27 cellular contexts compared by ENCODE assay signal in the genomic region with DNA sequence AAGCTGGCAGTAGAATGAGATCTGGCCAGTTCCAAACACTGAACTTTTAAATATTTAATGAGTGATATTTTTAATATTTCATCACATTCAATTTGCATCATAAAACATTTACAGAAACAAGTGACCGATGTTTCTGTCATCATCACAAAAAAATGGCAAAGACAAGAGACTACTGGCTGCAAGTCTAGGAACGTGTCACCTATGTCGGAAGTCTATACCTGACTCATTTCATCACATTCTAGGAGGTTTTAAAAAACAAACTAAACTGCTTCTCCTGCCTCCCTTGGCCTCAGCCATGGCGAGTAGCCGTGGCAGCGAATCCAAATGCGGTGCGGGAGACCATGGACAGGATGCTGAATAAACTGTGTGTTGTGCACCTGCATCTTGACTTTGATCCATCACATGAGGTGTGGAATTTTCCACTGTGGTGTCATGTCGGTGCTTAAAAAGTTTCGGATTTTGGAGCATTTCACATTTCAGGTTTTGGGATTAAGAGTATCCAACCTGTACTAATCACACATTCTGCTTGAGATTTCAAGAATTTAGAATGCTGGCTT. TPM values are rescaled to one million over a fixed set of nuclear protein-coding genes. Genes with fewer than 3 reads are reported as not detected.
DNase-seq lines count a peak whose midpoint lies in the region; ATAC-seq and TF ChIP-seq lines count a peak whose summit lies in the region.
"Had no signal": no experiment of that assay in that cellular context is flagged by ENCODE, and none has a peak within 500 bp of the region (broad histone marks: within the 10 kb centered on the region; RNA-seq: fewer than 3 reads in every experiment).

No MANE protein-coding gene starts in this region.

- peaks cover 0 to 22% (median 6%) of the 10 kb centered on the region in 4 donors for H3K4me1 ChIP-seq in stomach
- H3K4me1 ChIP-seq: Caco-2 had no signal

- H3K9me3 Mint-ChIP-seq in activated CD4-positive, alpha-beta T cell treated with anti-CD3 and anti-CD28 coated beads for 36 hours (ENCODE audit: low read depth) = no peaks in the 10 kb centered on the region
- no peaks in the 10 kb centered on the region for H3K9me3 Mint-ChIP-seq in activated CD4-positive, alpha-beta T cell treated with anti-CD3 and anti-CD28 coated beads, Interleukin-2, amount 10 ng/mL, durations not matched to agents 7 days and 5 days
- no peaks in the 10 kb centered on the region for H3K9me3 Mint-ChIP-seq in stimulated activated effector memory CD8-positive, alpha-beta T cell treated with anti-CD3 and anti-CD28 coated beads, Interleukin-12 subunit alpha, Interleukin-12 subunit beta, amount 100 ng/mL, for 72 hours
- H3K9me3 Mint-ChIP-seq: CD4-positive, alpha-beta memory T cell had no signal

- ATAC-seq in activated CD4-positive, alpha-beta T cell treated with anti-CD3 and anti-CD28 coated beads for 36 hours = peak; percentile 63
- ATAC-seq in esophagus mucosa (peak; percentile 51), GM18870 (IDR thresholded peaks at IDR 0.05; ENCODE audit: unreplicated experiment) (no peak)
- ATAC-seq in stimulated activated effector memory CD8-positive, alpha-beta T cell treated with anti-CD3 and anti-CD28 coated beads, Interleukin-12 subunit alpha, Interleukin-12 subunit beta, amount 100 ng/mL, for 72 hours = peak; percentile 54
- ATAC-seq: HCT116 had no signal

- H3K36me3 Mint-ChIP-seq in activated CD4-positive, alpha-beta T cell treated with anti-CD3 and anti-CD28 coated beads for 36 hours (ENCODE audit: low read depth) = no peaks in the 10 kb centered on the region
- H3K36me3 Mint-ChIP-seq in activated CD4-positive, alpha-beta T cell treated with anti-CD3 and anti-CD28 coated beads, Interleukin-2, amount 10 ng/mL, durations not matched to agents 7 days and 5 days (ENCODE audit: low read depth) = peaks cover 8% of the 10 kb centered on the region
- no peaks in the 10 kb centered on the region for H3K36me3 Mint-ChIP-seq in stimulated activated effector memory CD8-positive, alpha-beta T cell treated with anti-CD3 and anti-CD28 coated beads, Interleukin-12 subunit alpha, Interleukin-12 subunit beta, amount 100 ng/mL, for 72 hours
- H3K36me3 Mint-ChIP-seq: CD4-positive, alpha-beta memory T cell had no signal

- no peaks in the 10 kb centered on the region for H3K9me3 ChIP-seq in stomach
- H3K9me3 ChIP-seq: BLaER1, Caco-2 had no signal

- intact Hi-C loops in activated CD4-positive, alpha-beta T cell treated with anti-CD3 and anti-CD28 coated beads for 36 hours (cut with DNase I, micrococcal nuclease) = loop anchor here in 1 of 2 experiments (5.0 kb wide), 1 partner anchor 162 kb away; a partner anchor contains a TSS
- intact Hi-C loops in stomach (cut with DNase I; ENCODE audit: low total_unique reads) = no loop called here

- WGBS in stomach, 5 donors = 89 to 95% (median 92%) methylated on average over 10 of the region's 10 CpGs

- H3K27ac ChIP-seq in angular gyrus (ENCODE audit: low read depth, low read length) (peak overlapping the region; percentile 26), stomach (no peak overlapping the region)
- H3K27ac ChIP-seq: 22Rv1, BLaER1, PC-9 had no signal

- TF ChIP-seq POLR2A in stomach (IDR thresholded peaks at IDR 0.05) = no peak

- no peaks in the 10 kb centered on the region for H3K36me3 ChIP-seq in stomach

- H3K27ac Mint-ChIP-seq in activated CD4-positive, alpha-beta T cell treated with anti-CD3 and anti-CD28 coated beads for 36 hours = no peak overlapping the region
- H3K27ac Mint-ChIP-seq in activated CD4-positive, alpha-beta T cell treated with anti-CD3 and anti-CD28 coated beads, Interleukin-2, amount 10 ng/mL, durations not matched to agents 7 days and 5 days = no peak overlapping the region
- no peak overlapping the region for H3K27ac Mint-ChIP-seq in stimulated activated effector memory CD8-positive, alpha-beta T cell treated with anti-CD3 and anti-CD28 coated beads, Interleukin-12 subunit alpha, Interleukin-12 subunit beta, amount 100 ng/mL, for 72 hours

- CTCF ChIA-PET in activated CD4-positive, alpha-beta T cell treated with anti-CD3 and anti-CD28 coated beads for 36 hours (lab: Charles Lee) = interaction anchor here (1.5 to 8.0 kb wide), 3 partner anchors 58 to 88 kb away, joined by 3 to 221 read pairs (median 4); no protein-coding TSS in a partner anchor
- CTCF ChIA-PET in activated CD4-positive, alpha-beta T cell treated with anti-CD3 and anti-CD28 coated beads, Interleukin-2, amount 10 ng/mL, durations not matched to agents 7 days and 5 days (lab: Charles Lee) = interaction anchor here (0.6 to 0.9 kb wide), 2 partner anchors 107 to 145 kb away, joined by 3 read pairs; no protein-coding TSS in a partner anchor

- no peak for TF ChIP-seq CTCF in stomach (IDR thresholded peaks at IDR 0.05)

- no peak for TF ChIP-seq EP300 in stomach (IDR thresholded peaks at IDR 0.05)

- DNase-seq in activated CD4-positive, alpha-beta T cell treated with anti-CD3 and anti-CD28 coated beads for 36 hours = no peak
- no peak for DNase-seq in activated CD4-positive, alpha-beta T cell treated with anti-CD3 and anti-CD28 coated beads, Interleukin-2, amount 10 ng/mL, durations not matched to agents 7 days and 5 days
- DNase-seq in stimulated activated effector memory CD8-positive, alpha-beta T cell treated with anti-CD3 and anti-CD28 coated beads, Interleukin-12 subunit alpha, Interleukin-12 subunit beta, amount 100 ng/mL, for 72 hours (ENCODE audit: low spot score in 2 of 2) = no peak
- DNase-seq in stomach (no peak), NCI-H1436 treated with DMSO at 0.1 percent for 48 hours (lab: John Stamatoyannopoulos, UW) (no peak)
- DNase-seq: ACHN; Caco-2; CD4-positive, alpha-beta memory T cell; DMS 273 treated with DMSO at 0.1 percent for 48 hours; DMS79 treated with DMSO at 0.1 percent for 48 hours; KBM-7; MM.1S; NCI-H1048; NCI-H1417 treated with DMSO at 0.1 percent for 48 hours; NCI-H187 treated with DMSO at 0.1 percent for 48 hours; NCI-H2107; NCI-H446 treated with DMSO at 0.1 percent for 48 hours; NCI-H526 treated with DMSO at 0.1 percent for 48 hours; PC-9; RPMI8226; SHP77 treated with DMSO at 0.1 percent for 48 hours had no signal

- H3K4me1 Mint-ChIP-seq in activated CD4-positive, alpha-beta T cell treated with anti-CD3 and anti-CD28 coated beads for 36 hours = peaks cover 29% of the 10 kb centered on the region
- peaks cover 29% of the 10 kb centered on the region for H3K4me1 Mint-ChIP-seq in activated CD4-positive, alpha-beta T cell treated with anti-CD3 and anti-CD28 coated beads, Interleukin-2, amount 10 ng/mL, durations not matched to agents 7 days and 5 days
- peaks cover 17% of the 10 kb centered on the region for H3K4me1 Mint-ChIP-seq in stimulated activated effector memory CD8-positive, alpha-beta T cell treated with anti-CD3 and anti-CD28 coated beads, Interleukin-12 subunit alpha, Interleukin-12 subunit beta, amount 100 ng/mL, for 72 hours

- no peak overlapping the region for H3K4me3 Mint-ChIP-seq in activated CD4-positive, alpha-beta T cell treated with anti-CD3 and anti-CD28 coated beads for 36 hours
- no peak overlapping the region for H3K4me3 Mint-ChIP-seq in activated CD4-positive, alpha-beta T cell treated with anti-CD3 and anti-CD28 coated beads, Interleukin-2, amount 10 ng/mL, durations not matched to agents 7 days and 5 days
- no peak overlapping the region for H3K4me3 Mint-ChIP-seq in stimulated activated effector memory CD8-positive, alpha-beta T cell treated with anti-CD3 and anti-CD28 coated beads, Interleukin-12 subunit alpha, Interleukin-12 subunit beta, amount 100 ng/mL, for 72 hours
- H3K4me3 Mint-ChIP-seq: CD4-positive, alpha-beta memory T cell had no signal

- no peak overlapping the region for H3K4me3 ChIP-seq in stomach
- H3K4me3 ChIP-seq: BLaER1, PC-9 had no signal

- H3K27me3 ChIP-seq in stomach = no peaks in the 10 kb centered on the region
- H3K27me3 ChIP-seq: BLaER1 had no signal

- H3K27me3 Mint-ChIP-seq in activated CD4-positive, alpha-beta T cell treated with anti-CD3 and anti-CD28 coated beads for 36 hours = no peaks in the 10 kb centered on the region
- H3K27me3 Mint-ChIP-seq in activated CD4-positive, alpha-beta T cell treated with anti-CD3 and anti-CD28 coated beads, Interleukin-2, amount 10 ng/mL, durations not matched to agents 7 days and 5 days = no peaks in the 10 kb centered on the region
- H3K27me3 Mint-ChIP-seq: CD4-positive, alpha-beta memory T cell had no signal

- POLR2A ChIA-PET in activated CD4-positive, alpha-beta T cell treated with anti-CD3 and anti-CD28 coated beads for 36 hours (lab: Charles Lee) = no interaction called here
- POLR2A ChIA-PET in activated CD4-positive, alpha-beta T cell treated with anti-CD3 and anti-CD28 coated beads, Interleukin-2, amount 10 ng/mL, durations not matched to agents 7 days and 5 days (lab: Charles Lee) = interaction anchor here (0.8 kb wide), 1 partner anchor 34 kb away, joined by 5 read pairs; no protein-coding TSS in a partner anchor

RNA-seq across cellular contexts. Expression of a gene that starts 43.1 kb away (rescaled TPM):
- 10 to 100 TPM; 34.9 to 36.7 TPM for total RNA-seq in activated CD4-positive, alpha-beta T cell treated with anti-CD3 and anti-CD28 coated beads for 36 hours
- 100 to 1,000 TPM; 121 to 134 TPM for total RNA-seq in activated CD4-positive, alpha-beta T cell treated with anti-CD3 and anti-CD28 coated beads, Interleukin-2, amount 10 ng/mL, durations not matched to agents 7 days and 5 days
- total RNA-seq in esophagus mucosa (121 TPM), stomach (100 to 1,000 TPM in 1 of 5 donors, 10 to 100 TPM in 4; 15.8 to 156 (median 42.6) TPM)
- polyA plus RNA-seq in stomach = 10 to 100 TPM; 10.5 to 59.3 (median 18.9) TPM
